10 cellular contexts compared by ENCODE assay signal in the genomic region with DNA sequence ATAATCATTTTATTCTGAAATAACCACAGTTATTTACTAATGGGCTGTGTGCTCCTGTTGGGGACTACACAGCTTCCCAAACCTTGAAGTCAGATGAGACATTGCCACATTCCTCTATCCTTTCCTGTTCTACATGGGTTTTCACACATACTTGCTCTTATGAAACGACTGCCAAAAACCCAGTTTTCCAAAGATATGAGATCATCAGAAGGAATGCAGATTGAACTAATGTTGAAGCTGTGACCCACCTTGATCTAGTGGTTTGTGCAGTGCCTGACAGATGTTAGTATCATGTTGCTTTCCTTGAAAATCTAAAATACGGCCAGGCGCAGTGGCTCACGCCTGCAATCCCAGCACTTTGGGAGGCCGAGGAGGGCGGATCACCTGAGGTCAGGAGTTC.
DNase-seq lines count a peak whose midpoint lies in the region; ATAC-seq and TF ChIP-seq lines count a peak whose summit lies in the region.
"Had no signal": no experiment of that assay in that cellular context is flagged by ENCODE, and none has a peak within 500 bp of the region (broad histone marks: within the 10 kb centered on the region; RNA-seq: fewer than 3 reads in every experiment).

No MANE protein-coding gene starts in this region.

- no peaks in the 10 kb centered on the region for H3K4me1 Mint-ChIP-seq in activated T-cell treated with anti-CD3 and anti-CD28 coated beads, Interleukin-2, amount 50 U/mL, for 72 hours (ENCODE audit: low read depth)

- DNase-seq in AG20443 (ENCODE audit: low spot score), result peak; percentile 79
- DNase-seq in PC-3, result peak; percentile 97
- no peak for DNase-seq in esophagus muscularis mucosa (ENCODE audit: extremely low spot score)
- DNase-seq in pulmonary artery endothelial cell (ENCODE audit: low read depth, low spot score), result peak; percentile 64
- no peak for DNase-seq in activated T-cell treated with anti-CD3 and anti-CD28 coated beads for 4 hours
- no peak for DNase-seq in activated T-cell treated with anti-CD3 and anti-CD28 coated beads, Interleukin-2, amount 50 U/mL, for 72 hours
- DNase-seq in GM10248 (ENCODE audit: extremely low spot score), result no peak
- DNase-seq: activated CD8-positive, alpha-beta T cell treated with anti-CD3 and anti-CD28 coated beads, Interleukin-2, amount 10 ng/mL, durations not matched to agents 7 days and 5 days; NCI-H2227 treated with DMSO at 0.1 percent for 48 hours had no signal

- no peaks in the 10 kb centered on the region for H3K79me2 ChIP-seq in PC-3 (ENCODE audit: low read length)

- peak overlapping the region; percentile 24; the same call in 1 of the 2 replicates for H3K9ac ChIP-seq in PC-3 (ENCODE audit: low read length)

- H3K4me2 ChIP-seq in PC-3 (ENCODE audit: low read length), result peak overlapping the region; percentile 71

- H3K4me3 ChIP-seq in PC-3 (ENCODE audit: low read length), result peak overlapping the region; percentile 30; the same call in 1 of the 2 replicates
- no peak overlapping the region for H3K4me3 ChIP-seq in esophagus muscularis mucosa

- POLR2A ChIA-PET in PC-3 (lab: Charles Lee; ENCODE audit: unreplicated experiment), result no interaction called here
- POLR2A ChIA-PET in GM10248 (lab: Yijun Ruan, JAX), result no interaction called here

- H3K36me3 ChIP-seq in PC-3 (ENCODE audit: low read depth, low read length), result no peaks in the 10 kb centered on the region
- no peaks in the 10 kb centered on the region for H3K36me3 ChIP-seq in esophagus muscularis mucosa

- H3K4me1 ChIP-seq in PC-3 (ENCODE audit: insufficient read depth, low read length) (peaks cover 21% of the 10 kb centered on the region), esophagus muscularis mucosa (peaks cover 20 to 34% (median 24%) of the 10 kb centered on the region in 4 donors)

- intact Hi-C loops in PC-3 (cut with micrococcal nuclease) (loop anchor here (1.0 kb wide), 1 partner anchor 24 kb away; no protein-coding TSS in a partner anchor), esophagus muscularis mucosa (cut with DNase I) (no loop called here)

- WGBS in esophagus muscularis mucosa, result 58% methylated on average over 6 of the region's 6 CpGs

- H3K27me3 Mint-ChIP-seq in activated T-cell treated with anti-CD3 and anti-CD28 coated beads, Interleukin-2, amount 50 U/mL, for 72 hours (ENCODE audit: low read depth), result no peaks in the 10 kb centered on the region

- no peak for TF ChIP-seq EP300 in esophagus muscularis mucosa (IDR thresholded peaks at IDR 0.05)

- CTCF ChIA-PET in PC-3 (lab: Charles Lee) (no interaction called here), GM10248 (lab: Yijun Ruan, JAX) (no interaction called here)

- ATAC-seq in PC-3 (peak; percentile 90), GM21529 (IDR thresholded peaks at IDR 0.05; ENCODE audit: unreplicated experiment) (no peak)
- ATAC-seq in activated T-cell treated with anti-CD3 and anti-CD28 coated beads, Interleukin-2, amount 50 U/mL, for 72 hours (replicated peaks in 1 of 2), result no peak
- ATAC-seq: activated CD8-positive, alpha-beta T cell treated with anti-CD3 and anti-CD28 coated beads, Interleukin-2, amount 10 ng/mL, durations not matched to agents 7 days and 5 days had no signal

- no peaks in the 10 kb centered on the region for H4K20me1 ChIP-seq in PC-3 (ENCODE audit: low read length)

- no peak overlapping the region for H3K27ac Mint-ChIP-seq in activated T-cell treated with anti-CD3 and anti-CD28 coated beads, Interleukin-2, amount 50 U/mL, for 72 hours
- H3K27ac Mint-ChIP-seq: activated CD8-positive, alpha-beta T cell treated with anti-CD3 and anti-CD28 coated beads, Interleukin-2, amount 10 ng/mL, durations not matched to agents 7 days and 5 days had no signal

- no peak for TF ChIP-seq CTCF in PC-3 (conservative IDR thresholded peaks at IDR 0.05; ENCODE audit: low read depth, low read length)
- no peak for TF ChIP-seq CTCF in esophagus muscularis mucosa (IDR thresholded peaks at IDR 0.05)
- no peak for TF ChIP-seq CTCF in GM10248 (IDR thresholded peaks at IDR 0.05; ENCODE audit: control extremely low read depth, extremely low read depth, low read depth, missing control alignments)

- H2AFZ ChIP-seq in PC-3 (ENCODE audit: low read length), result no peak overlapping the region; the same call in 1 of the 2 replicates

- peaks cover 0 to 6% of the 10 kb centered on the region in 2 donors for H3K36me3 Mint-ChIP-seq in activated T-cell treated with anti-CD3 and anti-CD28 coated beads, Interleukin-2, amount 50 U/mL, for 72 hours (ENCODE audit: insufficient read depth in 2 of 2)

- no peak for TF ChIP-seq POLR2A in esophagus muscularis mucosa (IDR thresholded peaks at IDR 0.05; ENCODE audit: low read depth)

- no peaks in the 10 kb centered on the region for H3K9me3 Mint-ChIP-seq in activated T-cell treated with anti-CD3 and anti-CD28 coated beads, Interleukin-2, amount 50 U/mL, for 72 hours

- no peak overlapping the region for H3K4me3 Mint-ChIP-seq in activated T-cell treated with anti-CD3 and anti-CD28 coated beads, Interleukin-2, amount 50 U/mL, for 72 hours
- H3K4me3 Mint-ChIP-seq: activated CD8-positive, alpha-beta T cell treated with anti-CD3 and anti-CD28 coated beads, Interleukin-2, amount 10 ng/mL, durations not matched to agents 7 days and 5 days had no signal

- H3K27ac ChIP-seq in PC-3 (ENCODE audit: low read length), result peak overlapping the region; percentile 84
- peak overlapping the region; percentile 36 to 66 (median 57) for H3K27ac ChIP-seq in esophagus muscularis mucosa (replicated peaks in 1 of 4)

- H3F3A ChIP-seq in PC-3 (ENCODE audit: low read length, unreplicated experiment), result peaks cover 7% of the 10 kb centered on the region

- H3K27me3 ChIP-seq in PC-3 (ENCODE audit: low read length) (no peaks in the 10 kb centered on the region), esophagus muscularis mucosa (no peaks in the 10 kb centered on the region)

- no peaks in the 10 kb centered on the region for H3K9me2 ChIP-seq in PC-3 (replicated peaks; ENCODE audit: low read length)

- BruUV-seq in PC-3 (replicated peaks; lab: Mats Ljungman, UMichigan), result no TSS peak

- H3K9me3 ChIP-seq in PC-3 (ENCODE audit: low read length) (no peaks in the 10 kb centered on the region), esophagus muscularis mucosa (no peaks in the 10 kb centered on the region)

Comparison
In these comparisons a context has a peak if more than half of its experiments do, and no peak if none do; other contexts are left out.
1. DNase-seq: peak in AG20443 (single experiment), PC-3 (single experiment) and pulmonary artery endothelial cell (single experiment); none in esophagus muscularis mucosa (single experiment), activated T-cell treated with anti-CD3 and anti-CD28 coated beads for 4 hours (single experiment), activated T-cell treated with anti-CD3 and anti-CD28 coated beads, Interleukin-2, amount 50 U/mL, for 72 hours (0 of 2) and GM10248 (single experiment).